27 cellular contexts compared by ENCODE assay signal in the genomic region with DNA sequence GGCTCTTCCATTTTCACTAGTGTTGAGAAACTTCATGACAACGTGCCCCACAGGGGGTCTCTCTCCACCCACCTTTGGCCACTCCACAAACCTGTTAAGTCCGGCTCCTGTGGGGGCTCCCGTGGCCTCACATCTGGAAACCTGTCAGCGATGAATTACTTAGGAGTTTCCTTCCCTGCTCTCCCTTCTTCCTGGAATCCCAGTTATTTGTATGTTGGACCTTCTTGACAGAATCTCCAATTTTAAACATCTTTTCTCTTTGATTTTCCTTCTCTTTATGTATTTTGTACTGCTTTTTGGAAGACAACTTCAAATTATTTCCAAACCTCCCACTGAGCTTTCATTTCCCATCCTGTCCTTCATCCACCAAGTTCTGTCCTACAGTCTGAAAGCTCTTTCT. TPM values are rescaled to one million over a fixed set of nuclear protein-coding genes. Genes with fewer than 3 reads are reported as not detected.
DNase-seq lines count a peak whose midpoint lies in the region; ATAC-seq, FAIRE-seq and TF ChIP-seq lines count a peak whose summit lies in the region.
"Had no signal": no experiment of that assay in that cellular context is flagged by ENCODE, and none has a peak within 500 bp of the region (broad histone marks: within the 10 kb centered on the region; RNA-seq: fewer than 3 reads in every experiment).

No MANE protein-coding gene starts in this region.

- TF ChIP-seq POLR2A in HepG2 (IDR thresholded peaks at IDR 0.05; ENCODE audit: insufficient read depth in 1 of 2, low read depth in 2 of 2, low read length in 2 of 2) (no peak), right lobe of liver (IDR thresholded peaks at IDR 0.05) (no peak), K562 (conservative IDR thresholded peaks at IDR 0.05) (no peak)

- H3K4me2 ChIP-seq in HepG2 (ENCODE audit: low read depth, low read length) (no peak overlapping the region), K562 (ENCODE audit: insufficient read depth, low read length) (no peak overlapping the region), Karpas-422 (ENCODE audit: low read depth, low read length, poor library complexity, severe bottlenecking) (no peak overlapping the region)
- H3K4me2 ChIP-seq: BLaER1 had no signal

- H3K4me3 ChIP-seq in HepG2 (replicated peaks in 1 of 3; ENCODE audit: insufficient read depth in 1 of 3, low read depth in 2 of 3, low read length in 3 of 3) = no peak overlapping the region
- H3K4me3 ChIP-seq in right lobe of liver = no peak overlapping the region
- no peak overlapping the region for H3K4me3 ChIP-seq in K562
- H3K4me3 ChIP-seq in fibroblast of mammary gland (ENCODE audit: control insufficient read depth, low read depth, low read length) = no peak overlapping the region
- no peak overlapping the region for H3K4me3 ChIP-seq in Karpas-422 (ENCODE audit: low read length)
- H3K4me3 ChIP-seq: BLaER1, MG63, SJCRH30 had no signal

- peaks cover 29% of the 10 kb centered on the region for H3K9me3 ChIP-seq in HepG2 (ENCODE audit: low read length)
- peaks cover 0 to 10% (median 2%) of the 10 kb centered on the region in 4 donors for H3K9me3 ChIP-seq in right lobe of liver
- peaks cover 9% of the 10 kb centered on the region for H3K9me3 ChIP-seq in K562 (replicated peaks; ENCODE audit: control insufficient read depth, insufficient read depth, low read depth, low read length)
- H3K9me3 ChIP-seq in Karpas-422 (ENCODE audit: low read length) = no peaks in the 10 kb centered on the region

- H3K36me3 ChIP-seq in HepG2 (replicated peaks in 1 of 2; ENCODE audit: control insufficient read depth in 1 of 2, insufficient read depth in 2 of 2, low read length in 2 of 2) = no peaks in the 10 kb centered on the region
- no peaks in the 10 kb centered on the region for H3K36me3 ChIP-seq in right lobe of liver
- no peaks in the 10 kb centered on the region for H3K36me3 ChIP-seq in K562 (ENCODE audit: control insufficient read depth, insufficient read depth, low read length)
- no peaks in the 10 kb centered on the region for H3K36me3 ChIP-seq in Karpas-422 (ENCODE audit: insufficient read depth, low read length)
- H3K36me3 ChIP-seq: MG63, SJCRH30 had no signal

- TF ChIP-seq EP300 in HepG2 (IDR thresholded peaks at IDR 0.05; ENCODE audit: low read depth in 2 of 2, low read length in 2 of 2) = no peak
- no peak for TF ChIP-seq EP300 in HepG2 (CRISPR knock-in tag; IDR thresholded peaks at IDR 0.05; ENCODE audit: borderline replicate concordance)
- TF ChIP-seq EP300 in K562 (IDR thresholded peaks at IDR 0.05; ENCODE audit: low read length) = no peak

- H3K79me2 ChIP-seq in HepG2 (ENCODE audit: insufficient read depth, low read length) = no peaks in the 10 kb centered on the region
- no peaks in the 10 kb centered on the region for H3K79me2 ChIP-seq in K562 (ENCODE audit: control insufficient read depth, insufficient read depth, low read length)
- no peaks in the 10 kb centered on the region for H3K79me2 ChIP-seq in Karpas-422 (ENCODE audit: low read length)

- ATAC-seq in HepG2 (no peak), right lobe of liver (no peak), K562 (no peak), HG02610 (IDR thresholded peaks at IDR 0.05; ENCODE audit: unreplicated experiment) (no peak), GM21367 (IDR thresholded peaks at IDR 0.05; ENCODE audit: unreplicated experiment) (no peak)
- ATAC-seq: PC-3, Right ventricle myocardium inferior, SK-N-SH treated with all-trans-retinoic acid at 6 μM for 48 hours had no signal

- FAIRE-seq in HepG2 (lab: Jason Lieb, UNC) (no peak), K562 (lab: Jason Lieb, UNC) (no peak)
- FAIRE-seq: D721Med, H1 had no signal

- DNase-seq in HepG2 (ENCODE audit: low spot score) (no peak), right lobe of liver (no peak), K562 (ENCODE audit: extremely low read depth in 1 of 4, low spot score in 3 of 4) (no peak), fibroblast of mammary gland (ENCODE audit: low read depth) (peak; percentile 12), Karpas-422 (no peak), AG08396 (ENCODE audit: low spot score) (no peak)
- DNase-seq: CD4-positive, CD25-positive, alpha-beta regulatory T cell; HCEC 1CT; KBM-7; MG63; NCI-H1105 treated with DMSO at 0.1 percent for 48 hours; NCI-H146; NCI-H1930; NCI-H446; NCI-H524 treated with DMSO at 0.1 percent for 48 hours; NCI-H774; PC-3; SJCRH30 had no signal

- peaks cover 7% of the 10 kb centered on the region for H3K4me1 ChIP-seq in HepG2 (ENCODE audit: insufficient read depth, low read length)
- H3K4me1 ChIP-seq in right lobe of liver = no peaks in the 10 kb centered on the region
- peaks cover 0 to 23% of the 10 kb centered on the region in 2 experiments; a peak in 2 of 5 replicates for H3K4me1 ChIP-seq in K562 (replicated peaks in 1 of 2; ENCODE audit: control insufficient read depth in 2 of 2, insufficient read depth in 2 of 2, low read length in 2 of 2)
- H3K4me1 ChIP-seq in Karpas-422 (ENCODE audit: low read length) = no peaks in the 10 kb centered on the region
- H3K4me1 ChIP-seq: BLaER1, SJCRH30 had no signal

- H3K27me3 ChIP-seq in HepG2 (ENCODE audit: control insufficient read depth in 1 of 2, insufficient read depth in 2 of 2, low read length in 2 of 2) (peaks cover 0 to 8% of the 10 kb centered on the region in 2 experiments; a peak in 2 of 5 replicates), right lobe of liver (no peaks in the 10 kb centered on the region), K562 (ENCODE audit: control insufficient read depth in 2 of 2, insufficient read depth in 2 of 2, low read length in 2 of 2) (peaks cover 0 to 11% of the 10 kb centered on the region in 2 experiments; a peak in 1 of 5 replicates), Karpas-422 (ENCODE audit: low read length) (no peaks in the 10 kb centered on the region)
- H3K27me3 ChIP-seq: BLaER1, MG63, SJCRH30 had no signal

- no peak overlapping the region for H3K27ac ChIP-seq in HepG2 (ENCODE audit: extremely low read length, insufficient read depth, low read length)
- H3K27ac ChIP-seq in right lobe of liver = no peak overlapping the region
- no peak overlapping the region for H3K27ac ChIP-seq in K562 (ENCODE audit: extremely low read depth, low read depth, low read length)
- no peak overlapping the region for H3K27ac ChIP-seq in Karpas-422 (ENCODE audit: low read length)
- H3K27ac ChIP-seq: 22Rv1, BLaER1, HL-60, SJCRH30 had no signal

- 46% methylated on average over 4 of the region's 4 CpGs for WGBS in HepG2 (ENCODE audit: low lambda C conversion rate)
- 81% methylated on average over 4 of the region's 4 CpGs for WGBS in right lobe of liver (ENCODE audit: insufficient coverage, low coverage, low lambda C conversion rate, missing lambda C conversion rate)
- 6% methylated on average over 4 of the region's 4 CpGs for WGBS in K562 (ENCODE audit: insufficient coverage, low coverage, missing lambda C conversion rate)

- POLR2A ChIA-PET in HepG2 (lab: Yijun Ruan, JAX) (no interaction called here), K562 (lab: Yijun Ruan, JAX) (interaction anchor here (0.6 kb wide), 1 partner anchor 11 kb away, joined by 3 read pairs; no protein-coding TSS in a partner anchor)

- no peaks in the 10 kb centered on the region for H3K9me2 ChIP-seq in Karpas-422 (replicated peaks; ENCODE audit: insufficient read depth, low read length)

- no peaks in the 10 kb centered on the region for H4K20me1 ChIP-seq in HepG2 (ENCODE audit: insufficient read depth, low read length)
- H4K20me1 ChIP-seq in K562 (replicated peaks; ENCODE audit: control insufficient read depth, insufficient read depth, low read length) = no peaks in the 10 kb centered on the region
- no peaks in the 10 kb centered on the region for H4K20me1 ChIP-seq in Karpas-422 (ENCODE audit: insufficient read depth, low read depth, low read length)
- H4K20me1 ChIP-seq: BLaER1 had no signal

- TF ChIP-seq CTCF in HepG2 (CRISPR knock-in tag; IDR thresholded peaks at IDR 0.05) (no peak), right lobe of liver (IDR thresholded peaks at IDR 0.05) (no peak), K562 (IDR thresholded peaks at IDR 0.05 in 2 of 3, conservative IDR thresholded peaks at IDR 0.05 in 1 of 3; ENCODE audit: insufficient read depth in 2 of 3, low read depth in 1 of 3, low read length in 3 of 3) (no peak), fibroblast of mammary gland (conservative IDR thresholded peaks at IDR 0.05; ENCODE audit: control insufficient read depth, insufficient read depth, low read depth, low read length) (no peak)

- H2AFZ ChIP-seq in HepG2 (ENCODE audit: low read length) (no peak overlapping the region), K562 (ENCODE audit: low read depth, low read length) (no peak overlapping the region), Karpas-422 (ENCODE audit: low read length) (no peak overlapping the region)

- H3K9ac ChIP-seq in HepG2 (ENCODE audit: insufficient read depth, low read depth, low read length) = no peak overlapping the region
- H3K9ac ChIP-seq in K562 (ENCODE audit: insufficient read depth in 1 of 2, low read depth in 2 of 2, low read length in 2 of 2) = no peak overlapping the region
- no peak overlapping the region for H3K9ac ChIP-seq in Karpas-422 (ENCODE audit: low read length)
- H3K9ac ChIP-seq: BLaER1 had no signal

- in situ Hi-C loops in HepG2 (cut with HindIII; ENCODE audit: extremely low pct_ligation_motif_present, low pct_unique_long_range_greater_than_20kb) = no loop called here
- in situ Hi-C loops in K562 (cut with MboI) = no loop called here

- CTCF ChIA-PET in HepG2 (lab: Yijun Ruan, JAX; ENCODE audit: low intra/inter-chr PET ratio, low total read pairs) = no interaction called here
- CTCF ChIA-PET in K562 (lab: Yijun Ruan, JAX; ENCODE audit: low intra/inter-chr PET ratio) = no interaction called here

- BruUV-seq in HepG2 (replicated peaks; lab: Mats Ljungman, UMichigan) (no TSS peak), K562 (replicated peaks; lab: Mats Ljungman, UMichigan) (no TSS peak)

- intact Hi-C loops in HepG2 (cut with micrococcal nuclease; ENCODE audit: unreplicated experiment) = no loop called here
- intact Hi-C loops in right lobe of liver (cut with DNase I) = no loop called here
- intact Hi-C loops in K562 (cut with micrococcal nuclease) = no loop called here

- TF ChIP-seq RAD21 in HepG2 (CRISPR knock-in tag; IDR thresholded peaks at IDR 0.05) (no peak), K562 (CRISPR knock-in tag; conservative IDR thresholded peaks at IDR 0.05 in 1 of 2, IDR thresholded peaks at IDR 0.05 in 1 of 2) (no peak)

- H3K9me1 ChIP-seq in K562 (ENCODE audit: control insufficient read depth, insufficient read depth, low read length) = no peaks in the 10 kb centered on the region

RNA-seq across cellular contexts. Expression of a gene that starts 55.1 kb away (rescaled TPM):
- 0.14 and 0.22 TPM in 2 replicates for total RNA-seq in HepG2 (2016; rRNA removed; fragmentation: Illumina TruSeq; extraction: Trizol)
- total RNA-seq in HepG2 (2016; cell fraction: cytosol; rRNA removed; fragmentation: Illumina TruSeq; extraction: Trizol; ENCODE audit: low read depth) = 0.26 and 0.30 TPM in 2 replicates
- total RNA-seq in HepG2 (2016; cell fraction: insoluble cytoplasmic fraction; rRNA removed; fragmentation: Illumina TruSeq; extraction: Trizol) = 0.19 and 0.35 TPM in 2 replicates
- total RNA-seq in HepG2 (2016; cell fraction: membrane; rRNA removed; fragmentation: Illumina TruSeq; extraction: Trizol) = 0.21 and 0.25 TPM in 2 replicates
- total RNA-seq in HepG2 (2016; cell fraction: nucleus; rRNA removed; fragmentation: Illumina TruSeq; extraction: Trizol) = 0.19 and 0.22 TPM in 2 replicates
- polyA plus RNA-seq in HepG2 (2011; rRNA removed) = 0.46 and 0.73 TPM in 2 replicates
- 0.74 and 1.0 TPM in 2 replicates for polyA plus RNA-seq in HepG2 (2011; cell fraction: cytosol; rRNA removed)
- polyA plus RNA-seq in HepG2 (2011; cell fraction: nucleus; rRNA removed) = 0.69 and 0.79 TPM in 2 replicates
- polyA plus RNA-seq in HepG2 (2012) = 0.51 and 0.78 TPM in 2 replicates
- polyA plus RNA-seq in HepG2 (2016; cell fraction: cytosol; fragmentation: Illumina TruSeq; extraction: Trizol; ENCODE audit: low read depth) = 0.21 and 0.42 TPM in 2 replicates
- 0.17 and 0.46 TPM in 2 replicates for polyA plus RNA-seq in HepG2 (2016; cell fraction: insoluble cytoplasmic fraction; fragmentation: Illumina TruSeq; extraction: Trizol; ENCODE audit: low read depth)
- polyA plus RNA-seq in HepG2 (2016; cell fraction: membrane; fragmentation: Illumina TruSeq; extraction: Trizol; ENCODE audit: low read depth) = 0.40 and 0.56 TPM in 2 replicates
- 0.36 and 0.52 TPM in 2 replicates for polyA plus RNA-seq in HepG2 (2016; cell fraction: nucleus; fragmentation: Illumina TruSeq; extraction: Trizol; ENCODE audit: insufficient read depth, low read depth)
- 1.0 and 2.0 TPM in 2 replicates for polyA minus RNA-seq in HepG2 (2011; rRNA and poly(A)+ RNA removed; ENCODE audit: low replicate concordance)
- polyA minus RNA-seq in HepG2 (2011; cell fraction: cytosol; rRNA and poly(A)+ RNA removed) = 0.59 and 0.88 TPM in 2 replicates
- 0.25 TPM in 1 of 2 replicates, not detected in the other for polyA minus RNA-seq in HepG2 (2011; cell fraction: nucleus; rRNA and poly(A)+ RNA removed)
- 1 to 10 TPM in 3 of 6 experiments, under 1 TPM in 3; 0.57 to 2.3 (median 0.98) TPM for total RNA-seq in right lobe of liver
- 6.4 and 15.4 TPM in 2 replicates for total RNA-seq in K562 (2011; cell fraction: chromatin; rRNA removed; ENCODE audit: low replicate concordance)
- 16.8 and 18.8 TPM in 2 replicates for total RNA-seq in K562 (2011; cell fraction: nucleolus; rRNA removed)
- 11.7 and 13.1 TPM in 2 replicates for total RNA-seq in K562 (2011; cell fraction: nucleoplasm; rRNA removed)
- 19.1 and 25.9 TPM in 2 replicates for total RNA-seq in K562 (2014; rRNA removed)
- 1.6 and 2.0 TPM in 2 replicates for total RNA-seq in K562 (2014; rRNA removed; fragmentation: Illumina TruSeq; extraction: Trizol)
- total RNA-seq in K562 (2015; rRNA removed; fragmentation: Illumina TruSeq; extraction: Trizol) = 3.3 and 4.0 TPM in 2 replicates
- 24.5 and 29.5 TPM in 2 replicates for total RNA-seq in K562 (2021)
- 5.2 and 7.6 TPM in 2 replicates for polyA plus RNA-seq in K562 (2011; rRNA removed)
- 10.4 and 26.9 TPM in 2 replicates for polyA plus RNA-seq in K562 (2011; cell fraction: cytosol; rRNA removed)
- 13.1 and 17.8 TPM in 2 replicates for polyA plus RNA-seq in K562 (2011; cell fraction: nucleus; rRNA removed)
- 6.1 and 8.4 TPM in 2 replicates for polyA plus RNA-seq in K562 (2012)
- polyA plus RNA-seq in K562 (2014; fragmentation: Illumina TruSeq; extraction: Trizol) = 6.2 and 7.2 TPM in 2 replicates
- not detected for polyA plus RNA-seq in K562 (2014; fragmentation: Nextera tagmentation; extraction: Ambion mirVana)
- polyA plus RNA-seq in K562 (2014; rRNA removed) = 13.8 and 17.8 TPM in 2 replicates
- 1.3 and 1.8 TPM in 2 replicates for polyA minus RNA-seq in K562 (2011; rRNA and poly(A)+ RNA removed)
- polyA minus RNA-seq in K562 (2011; cell fraction: cytosol; rRNA and poly(A)+ RNA removed) = 9.5 and 11.2 TPM in 2 replicates
- polyA minus RNA-seq in K562 (2011; cell fraction: nucleus; rRNA and poly(A)+ RNA removed) = 9.2 and 12.6 TPM in 2 replicates
- 1.4 and 1.8 TPM in 2 replicates for total RNA-seq in Karpas-422 (2014; rRNA removed; shearing (Covaris generic); ENCODE audit: low replicate concordance)
- polyA plus RNA-seq: CD4-positive, CD25-positive, alpha-beta regulatory T cell had no signal
